24 cellular contexts compared by ENCODE assay signal in the genomic region with DNA sequence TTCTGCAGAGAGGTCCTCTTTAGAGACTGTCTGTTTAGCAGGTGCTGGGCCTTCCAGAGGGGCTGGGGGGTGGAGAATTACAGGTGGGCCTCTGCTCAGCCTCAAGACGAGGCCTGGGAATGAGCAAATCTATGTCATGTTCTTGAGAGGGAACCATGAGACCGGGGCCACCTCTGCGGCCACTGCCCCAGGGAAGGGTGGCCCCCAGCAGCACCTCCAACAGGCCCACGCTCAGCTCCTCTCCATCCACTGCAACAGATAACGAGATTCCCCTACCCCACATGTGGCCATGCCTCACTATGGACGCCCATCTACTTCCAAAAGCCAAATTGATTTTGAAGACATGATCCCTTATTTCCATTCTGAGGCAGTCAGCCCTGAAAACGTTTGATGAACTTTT.
"Had no signal": no experiment of that assay in that cellular context is flagged by ENCODE, and none has a peak within 500 bp of the region (broad histone marks: within the 10 kb centered on the region; RNA-seq: fewer than 3 reads in every experiment).

No MANE protein-coding gene starts in this region.

- H3K9ac ChIP-seq: neural progenitor cell had no signal

- H3K36me3 ChIP-seq: neural progenitor cell, pancreas, right lobe of liver, sigmoid colon, stomach, thoracic aorta, thyroid gland, tibial nerve, upper lobe of left lung, vagina had no signal

- H3K9me3 ChIP-seq: pancreas, psoas muscle, right lobe of liver, sigmoid colon, stomach, thoracic aorta, thyroid gland, tibial nerve, upper lobe of left lung, vagina had no signal

- H3K4me2 ChIP-seq: neural progenitor cell had no signal

- H2AFZ ChIP-seq: neural progenitor cell had no signal

- FAIRE-seq: pancreas, small intestine, urothelium cell line had no signal

- H3K4me1 ChIP-seq: neural progenitor cell, psoas muscle, right lobe of liver, sigmoid colon had no signal

- H3K27ac ChIP-seq: neural progenitor cell, pancreas, psoas muscle, right lobe of liver, sigmoid colon, stomach, thoracic aorta, thyroid gland, tibial nerve, upper lobe of left lung, vagina had no signal

- DNase-seq: naive thymus-derived CD4-positive, alpha-beta T cell; natural killer cell; occipital lobe; psoas muscle; right cardiac atrium; right lobe of liver; sigmoid colon; small intestine; stimulated activated CD4-positive, alpha-beta T cell treated with anti-CD3 and anti-CD28 coated beads, Interleukin-15, amount 100 ng/mL, for 24 hours; stimulated activated CD4-positive, alpha-beta T cell treated with anti-CD3 and anti-CD28 coated beads, Interleukin-2, amount 100 ng/mL, for 24 hours; stimulated activated CD4-positive, alpha-beta T cell treated with anti-CD3 and anti-CD28 coated beads, Interleukin-2, amount 100 ng/mL, for 48 hours; stimulated activated CD4-positive, alpha-beta T cell treated with anti-CD3 and anti-CD28 coated beads, Interleukin-4, amount 100 ng/mL, for 24 hours; stimulated activated naive B cell treated with anti-CD40 and anti-IgM and Interleukin-4, amounts not matched to agents 10 μg/mL and 1 μg/mL and 100 μg/mL, for 72 hours; stimulated activated naive CD4-positive, alpha-beta T cell treated with Interleukin-2 at 50 U/mL for 16 hours; stomach; thyroid gland; trophoblast cell; upper lobe of left lung had no signal

- H3K27me3 ChIP-seq: neural progenitor cell, pancreas, right lobe of liver, sigmoid colon, thyroid gland, tibial nerve, upper lobe of left lung, vagina had no signal

- H3K4me3 ChIP-seq: neural progenitor cell, pancreas, psoas muscle, right lobe of liver, sigmoid colon, stomach, thoracic aorta, thyroid gland, tibial nerve, upper lobe of left lung, vagina had no signal
